19 cellular contexts compared by ENCODE assay signal in genomic region chr18:48574667-48575300, GRCh38.
"Had no signal": no experiment of that assay in that cellular context is flagged by ENCODE, and none has a peak within 500 bp of the region (broad histone marks: within the 10 kb centered on the region; RNA-seq: fewer than 3 reads in every experiment).

No MANE protein-coding gene starts in this region.

- FAIRE-seq: colon, keratinocyte, TTC549 had no signal

- H3K27me3 ChIP-seq: adrenal gland, cardiac muscle cell, upper lobe of left lung had no signal

- H3K4me3 ChIP-seq: adrenal gland, cardiac muscle cell, left ventricle myocardium inferior, SK-N-MC, upper lobe of left lung had no signal

- H3K4me1 Mint-ChIP-seq: memory B cell; naive thymus-derived CD8-positive, alpha-beta T cell had no signal

- H3K27ac ChIP-seq: cardiac muscle cell, left ventricle myocardium inferior, SK-N-MC, upper lobe of left lung had no signal

- H3K9me3 Mint-ChIP-seq: activated T-helper 1 cell treated with anti-CD3 and anti-CD28 coated beads, Interleukin-12 subunit alpha, Interleukin-12 subunit beta, Interleukin-2, Interleukin-4 antibody, amounts not matched to agents 30 ng/mL and 10 ng/mL and 1 ng/mL, durations not matched to agents 14 hours and 24 hours and 36 hours had no signal

- H3K36me3 Mint-ChIP-seq: activated naive CD4-positive, alpha-beta T cell treated with anti-CD3 and anti-CD28 coated beads, Interleukin-2, amount 50 U/mL, for 72 hours; naive thymus-derived CD8-positive, alpha-beta T cell had no signal

- H3K4me3 Mint-ChIP-seq: activated T-helper 1 cell treated with anti-CD3 and anti-CD28 coated beads, Interleukin-12 subunit alpha, Interleukin-12 subunit beta, Interleukin-2, Interleukin-4 antibody, amounts not matched to agents 30 ng/mL and 10 ng/mL and 1 ng/mL, durations not matched to agents 14 hours and 24 hours and 36 hours; memory B cell; naive thymus-derived CD8-positive, alpha-beta T cell had no signal

- H3K27me3 Mint-ChIP-seq: memory B cell had no signal

- H3K36me3 ChIP-seq: adrenal gland, cardiac muscle cell had no signal

- H3K4me1 ChIP-seq: upper lobe of left lung had no signal

- DNase-seq: activated CD4-positive, alpha-beta T cell treated with anti-CD3 and anti-CD28 coated beads, Interleukin-2, amount 50 U/mL, for 48 hours; activated gamma-delta T cell treated with Interleukin-2 at 50 U/mL for 16 hours; activated T-cell treated with anti-CD3 and anti-CD28 coated beads for 4 hours; adrenal gland; erythroblast; left ventricle myocardium inferior; naive thymus-derived CD8-positive, alpha-beta T cell; stimulated activated CD4-positive, alpha-beta T cell treated with anti-CD3 and anti-CD28 coated beads, Interleukin-12 subunit alpha, Interleukin-12 subunit beta, amount 100 ng/mL, for 4 hours; stimulated activated CD4-positive, alpha-beta T cell treated with anti-CD3 and anti-CD28 coated beads, Interleukin-1b, Interleukin-23, amount 100 ng/mL, for 48 hours; stimulated activated naive CD4-positive, alpha-beta T cell treated with Interleukin-2 at 50 U/mL for 16 hours had no signal

- ATAC-seq: activated naive CD4-positive, alpha-beta T cell treated with anti-CD3 and anti-CD28 coated beads, Interleukin-2, amount 50 U/mL, for 72 hours; naive thymus-derived CD8-positive, alpha-beta T cell had no signal

- H3K27ac Mint-ChIP-seq: activated naive CD4-positive, alpha-beta T cell treated with anti-CD3 and anti-CD28 coated beads, Interleukin-2, amount 50 U/mL, for 72 hours; activated T-helper 1 cell treated with anti-CD3 and anti-CD28 coated beads, Interleukin-12 subunit alpha, Interleukin-12 subunit beta, Interleukin-2, Interleukin-4 antibody, amounts not matched to agents 30 ng/mL and 10 ng/mL and 1 ng/mL, durations not matched to agents 14 hours and 24 hours and 36 hours; memory B cell; naive thymus-derived CD8-positive, alpha-beta T cell had no signal

- H3K9me3 ChIP-seq: adrenal gland, left ventricle myocardium inferior, upper lobe of left lung had no signal
